ENCODE assay signal across 1 cellular context in the genomic region with DNA sequence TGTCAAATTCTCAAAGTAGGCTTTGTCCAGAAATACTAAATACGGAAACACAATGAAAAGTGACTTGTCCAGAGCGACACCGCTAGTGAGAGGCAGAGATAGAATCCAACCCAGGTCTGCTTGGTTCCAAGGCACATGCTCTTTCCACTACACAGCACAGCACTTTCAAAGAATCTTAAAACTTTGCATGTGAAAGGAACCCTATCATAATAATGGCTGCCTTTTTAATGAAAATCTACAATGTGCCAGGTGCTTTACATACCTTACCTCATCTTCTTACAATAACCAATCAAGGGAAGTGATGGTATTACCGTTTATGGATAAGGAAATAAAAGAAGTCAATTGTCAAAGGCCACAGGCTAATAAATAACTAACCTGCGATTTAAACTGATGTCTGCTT.
TF ChIP-seq lines count a peak whose summit lies in the region.

No MANE protein-coding gene starts in this region.

TF ChIP-seq in WTC11, 78 proteins besides CTCF, POLR2A, EP300 and RAD21 (continued from another document):
- TF ChIP-seq, protein P1, sequence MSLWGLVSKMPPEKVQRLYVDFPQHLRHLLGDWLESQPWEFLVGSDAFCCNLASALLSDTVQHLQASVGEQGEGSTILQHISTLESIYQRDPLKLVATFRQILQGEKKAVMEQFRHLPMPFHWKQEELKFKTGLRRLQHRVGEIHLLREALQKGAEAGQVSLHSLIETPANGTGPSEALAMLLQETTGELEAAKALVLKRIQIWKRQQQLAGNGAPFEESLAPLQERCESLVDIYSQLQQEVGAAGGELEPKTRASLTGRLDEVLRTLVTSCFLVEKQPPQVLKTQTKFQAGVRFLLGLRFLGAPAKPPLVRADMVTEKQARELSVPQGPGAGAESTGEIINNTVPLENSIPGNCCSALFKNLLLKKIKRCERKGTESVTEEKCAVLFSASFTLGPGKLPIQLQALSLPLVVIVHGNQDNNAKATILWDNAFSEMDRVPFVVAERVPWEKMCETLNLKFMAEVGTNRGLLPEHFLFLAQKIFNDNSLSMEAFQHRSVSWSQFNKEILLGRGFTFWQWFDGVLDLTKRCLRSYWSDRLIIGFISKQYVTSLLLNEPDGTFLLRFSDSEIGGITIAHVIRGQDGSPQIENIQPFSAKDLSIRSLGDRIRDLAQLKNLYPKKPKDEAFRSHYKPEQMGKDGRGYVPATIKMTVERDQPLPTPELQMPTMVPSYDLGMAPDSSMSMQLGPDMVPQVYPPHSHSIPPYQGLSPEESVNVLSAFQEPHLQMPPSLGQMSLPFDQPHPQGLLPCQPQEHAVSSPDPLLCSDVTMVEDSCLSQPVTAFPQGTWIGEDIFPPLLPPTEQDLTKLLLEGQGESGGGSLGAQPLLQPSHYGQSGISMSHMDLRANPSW (CRISPR knock-in tag; conservative IDR thresholded peaks at IDR 0.05; ENCODE audit: low read depth) = no peak
- TF ChIP-seq NFE2L1 (CRISPR knock-in tag; IDR thresholded peaks at IDR 0.05) (no peak), GABPB1 (CRISPR knock-in tag; IDR thresholded peaks at IDR 0.05) (no peak), ZBTB21 (CRISPR knock-in tag; IDR thresholded peaks at IDR 0.05; ENCODE audit: borderline replicate concordance) (no peak), CBFB (CRISPR knock-in tag; IDR thresholded peaks at IDR 0.05; ENCODE audit: low read depth) (no peak)
